Comparison of ENCODE assay signal across 8 cellular contexts in the genomic region with DNA sequence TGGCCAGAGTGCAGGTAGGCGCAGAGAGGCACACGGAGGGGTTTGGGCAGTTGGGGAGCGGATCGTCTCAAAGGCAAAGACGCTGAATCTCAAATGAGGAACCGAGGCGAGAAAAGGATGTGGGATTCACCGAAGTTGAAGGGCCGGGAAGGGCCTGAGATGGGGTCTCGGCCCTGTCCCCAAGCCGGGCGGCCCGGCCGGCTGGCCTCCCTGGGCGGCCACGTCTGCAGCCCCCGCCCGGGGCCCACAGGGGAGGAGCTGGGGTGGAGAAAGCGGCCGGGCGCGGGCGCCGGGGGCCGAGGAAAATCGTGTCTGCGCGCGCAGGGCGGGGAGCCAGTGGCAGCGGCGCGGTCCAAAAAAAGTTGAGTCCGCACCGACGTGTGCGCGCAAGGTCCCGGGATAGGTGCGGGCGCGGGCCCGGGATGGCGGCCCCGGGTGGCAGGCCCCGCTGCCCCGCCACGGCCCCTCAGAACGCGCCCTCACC. TPM values are rescaled to one million over a fixed set of nuclear protein-coding genes. Genes with fewer than 3 reads are reported as not detected.
DNase-seq lines count a peak whose midpoint lies in the region; ATAC-seq and TF ChIP-seq lines count a peak whose summit lies in the region.

No MANE protein-coding gene starts in this region.

- H3K36me3 Mint-ChIP-seq in central memory CD8-positive, alpha-beta T cell (ENCODE audit: insufficient read depth): peaks cover 9% of the 10 kb centered on the region
- H3K36me3 Mint-ChIP-seq in stimulated activated naive CD8-positive, alpha-beta T cell treated with anti-CD3 and anti-CD28 coated beads, Interleukin-15, Interleukin-2, amounts not matched to agents 100 ng/mL and 50 ng/mL, for 24 hours (ENCODE audit: low read depth): peaks cover 4% of the 10 kb centered on the region

- H3K27me3 Mint-ChIP-seq in central memory CD8-positive, alpha-beta T cell: no peaks in the 10 kb centered on the region
- no peaks in the 10 kb centered on the region for H3K27me3 Mint-ChIP-seq in stimulated activated naive CD8-positive, alpha-beta T cell treated with anti-CD3 and anti-CD28 coated beads, Interleukin-15, Interleukin-2, amounts not matched to agents 100 ng/mL and 50 ng/mL, for 24 hours

- no peak for TF ChIP-seq CTCF in 22Rv1 (IDR thresholded peaks at IDR 0.05)

- H3K9me3 Mint-ChIP-seq in central memory CD8-positive, alpha-beta T cell: no peaks in the 10 kb centered on the region
- no peaks in the 10 kb centered on the region for H3K9me3 Mint-ChIP-seq in stimulated activated naive CD8-positive, alpha-beta T cell treated with anti-CD3 and anti-CD28 coated beads, Interleukin-15, Interleukin-2, amounts not matched to agents 100 ng/mL and 50 ng/mL, for 24 hours

- peak overlapping the region; percentile 77 for H3K27ac Mint-ChIP-seq in central memory CD8-positive, alpha-beta T cell (ENCODE audit: low read depth)
- H3K27ac Mint-ChIP-seq in stimulated activated naive CD8-positive, alpha-beta T cell treated with anti-CD3 and anti-CD28 coated beads, Interleukin-15, Interleukin-2, amounts not matched to agents 100 ng/mL and 50 ng/mL, for 24 hours: peak overlapping the region; percentile 94

- no peaks in the 10 kb centered on the region for H3K9me3 ChIP-seq in SK-N-MC (ENCODE audit: low read depth, low read length)

- peak overlapping the region; percentile 47 for H3K9ac ChIP-seq in SK-N-MC (ENCODE audit: insufficient read length)

- H3K4me3 Mint-ChIP-seq in central memory CD8-positive, alpha-beta T cell: peak overlapping the region; percentile 85
- peak overlapping the region; percentile 98 for H3K4me3 Mint-ChIP-seq in stimulated activated naive CD8-positive, alpha-beta T cell treated with anti-CD3 and anti-CD28 coated beads, Interleukin-15, Interleukin-2, amounts not matched to agents 100 ng/mL and 50 ng/mL, for 24 hours

- peak overlapping the region; percentile 64 for H3K27ac ChIP-seq in 22Rv1
- no peak overlapping the region for H3K27ac ChIP-seq in SK-N-MC

- peaks cover 35% of the 10 kb centered on the region for H3K4me1 Mint-ChIP-seq in central memory CD8-positive, alpha-beta T cell
- peaks cover 25% of the 10 kb centered on the region for H3K4me1 Mint-ChIP-seq in stimulated activated naive CD8-positive, alpha-beta T cell treated with anti-CD3 and anti-CD28 coated beads, Interleukin-15, Interleukin-2, amounts not matched to agents 100 ng/mL and 50 ng/mL, for 24 hours (ENCODE audit: low read depth)

- ATAC-seq in GM18867 (IDR thresholded peaks at IDR 0.05; ENCODE audit: unreplicated experiment): peak; percentile 33
- peak; percentile 28 for ATAC-seq in HG03066 (IDR thresholded peaks at IDR 0.05; ENCODE audit: low read depth, unreplicated experiment)
- ATAC-seq in central memory CD8-positive, alpha-beta T cell (replicated peaks; ENCODE audit: extremely low read depth, poor library complexity, severe bottlenecking): peak; percentile 17
- peak; percentile 34 for ATAC-seq in left colon

- H3K4me3 ChIP-seq in SK-N-MC: peak overlapping the region; percentile 76

- H3K36me3 ChIP-seq in SK-N-MC (ENCODE audit: insufficient read depth, low read length): no peaks in the 10 kb centered on the region

- no peak for DNase-seq in SK-N-MC (ENCODE audit: low read depth, low spot score)
- no peak for DNase-seq in central memory CD8-positive, alpha-beta T cell (ENCODE audit: low spot score in 2 of 2)
- peak in 1 of 2 donors; percentile 49 for DNase-seq in left colon
- no peak for DNase-seq in NCI-H510A (lab: John Stamatoyannopoulos, UW)

- intact Hi-C loops in left colon (cut with DNase I, micrococcal nuclease): no loop called here

RNA-seq across cellular contexts. Expression of a gene that starts 0.4 kb away (rescaled TPM):
- 10 to 100 TPM; 12.0 to 16.9 TPM for total RNA-seq in left colon

RNA-seq across cellular contexts. Expression of a gene that starts 12.3 kb away (rescaled TPM):
- total RNA-seq in left colon: under 1 TPM in 1 of 2 donors, not detected in 1; 0.28 TPM

RNA-seq across cellular contexts. Expression of a gene that starts 24.1 kb away (rescaled TPM):
- total RNA-seq in left colon: 1 to 10 TPM; 2.3 to 5.0 TPM

RNA-seq across cellular contexts. Expression of a gene that starts 31.3 kb away (rescaled TPM):
- 1 to 10 TPM in 1 of 2 donors, under 1 TPM in 1; 0.82 to 2.5 TPM for total RNA-seq in left colon

RNA-seq across cellular contexts. Expression of a gene that starts 31.3 kb away (rescaled TPM):
- total RNA-seq in left colon: 100 to 1,000 TPM; 114 to 164 TPM
